ENCODE assay signal across 29 cellular contexts in the genomic region with DNA sequence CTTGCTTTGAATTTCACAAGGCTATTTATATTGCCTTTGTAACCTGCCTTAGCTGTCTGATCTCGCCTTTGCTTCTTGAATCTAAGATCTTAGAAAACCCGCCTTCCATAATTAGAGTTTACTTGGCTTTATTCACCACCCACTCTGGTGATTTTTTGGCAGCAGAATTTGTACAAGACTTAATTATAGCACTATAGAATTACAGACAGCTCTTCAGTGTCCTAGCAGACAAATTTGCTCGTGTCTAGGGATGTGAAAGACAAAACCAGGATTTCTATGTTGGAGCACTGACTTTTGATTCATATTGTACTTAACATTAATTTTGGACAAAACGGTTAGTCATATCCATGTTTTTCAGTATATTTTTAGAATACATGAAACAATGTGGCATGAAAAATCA.
"Had no signal": no experiment of that assay in that cellular context is flagged by ENCODE, and none has a peak within 500 bp of the region (broad histone marks: within the 10 kb centered on the region; RNA-seq: fewer than 3 reads in every experiment).

No MANE protein-coding gene starts in this region.

- H3K9me3 Mint-ChIP-seq: mesothelial cell of epicardium; naive B cell; natural killer cell treated with Interleukin-12 subunit alpha and Interleukin-12 subunit beta and Interleukin-15 and Interleukin-18, amount 100 ng/mL, for 72 hours; neural crest cell; stimulated activated naive CD8-positive, alpha-beta T cell treated with anti-CD3 and anti-CD28 coated beads, Interleukin-15, amount 100 ng/mL, for 72 hours had no signal

- H3K27me3 Mint-ChIP-seq: stimulated activated naive CD8-positive, alpha-beta T cell treated with anti-CD3 and anti-CD28 coated beads, Interleukin-15, amount 100 ng/mL, for 72 hours had no signal

- H3K36me3 Mint-ChIP-seq: mesothelial cell of epicardium; naive B cell; natural killer cell treated with Interleukin-12 subunit alpha and Interleukin-12 subunit beta and Interleukin-15 and Interleukin-18, amount 100 ng/mL, for 72 hours had no signal

- H3K36me3 ChIP-seq: gastrocnemius medialis, heart left ventricle, left ventricle myocardium inferior, lower lobe of right lung, neutrophil, pancreas, right lobe of liver, thyroid gland, vagina had no signal

- H3K27ac ChIP-seq: epithelial cell of prostate, heart left ventricle, hepatocyte, left ventricle myocardium inferior, lower lobe of right lung, neutrophil, pancreas, vagina had no signal

- H3K4me3 ChIP-seq: gastrocnemius medialis, heart left ventricle, hepatocyte, left ventricle myocardium inferior, lower lobe of right lung, mucosa of descending colon, pancreas, right lobe of liver, thyroid gland, vagina had no signal

- H3K4me1 Mint-ChIP-seq: naive B cell had no signal

- DNase-seq: cortex of kidney; foreskin fibroblast; gastrocnemius medialis; heart left ventricle; kidney glomerular epithelial cell; left colon; left ventricle myocardium inferior; lower lobe of right lung; mesenchymal stem cell; mucosa of descending colon; naive B cell; pancreas; retina; right lobe of liver; small intestine; stimulated activated CD4-positive, alpha-beta T cell treated with anti-CD3 and anti-CD28 coated beads, Interleukin-15, amount 100 ng/mL, for 24 hours; stimulated activated CD4-positive, alpha-beta T cell treated with anti-CD3 and anti-CD28 coated beads, Interleukin-2, amount 100 ng/mL, for 48 hours; stimulated activated naive CD4-positive, alpha-beta T cell; stimulated activated naive CD8-positive, alpha-beta T cell treated with anti-CD3 and anti-CD28 coated beads, Interleukin-15, amount 100 ng/mL, for 72 hours; thyroid gland; trophoblast cell had no signal

- H3K27ac Mint-ChIP-seq: mesothelial cell of epicardium; naive B cell; natural killer cell treated with Interleukin-12 subunit alpha and Interleukin-12 subunit beta and Interleukin-15 and Interleukin-18, amount 100 ng/mL, for 72 hours; stimulated activated naive CD8-positive, alpha-beta T cell treated with anti-CD3 and anti-CD28 coated beads, Interleukin-15, amount 100 ng/mL, for 72 hours had no signal

- ATAC-seq: esophagus mucosa; heart left ventricle; left colon; lower lobe of right lung; mucosa of descending colon; natural killer cell treated with Interleukin-12 subunit alpha and Interleukin-12 subunit beta and Interleukin-15 and Interleukin-18, amount 100 ng/mL, for 72 hours; pancreas; right lobe of liver; stimulated activated naive CD8-positive, alpha-beta T cell treated with anti-CD3 and anti-CD28 coated beads, Interleukin-15, amount 100 ng/mL, for 72 hours had no signal

- H3K4me3 Mint-ChIP-seq: mesothelial cell of epicardium; naive B cell; natural killer cell treated with Interleukin-12 subunit alpha and Interleukin-12 subunit beta and Interleukin-15 and Interleukin-18, amount 100 ng/mL, for 72 hours; neural crest cell; stimulated activated naive CD8-positive, alpha-beta T cell treated with anti-CD3 and anti-CD28 coated beads, Interleukin-15, amount 100 ng/mL, for 72 hours had no signal

- H3K9me3 ChIP-seq: gastrocnemius medialis, heart left ventricle, left ventricle myocardium inferior, lower lobe of right lung, mucosa of descending colon, neutrophil, pancreas, right lobe of liver, thyroid gland, vagina had no signal
